In genomic region chr11:75445315-75445953, GRCh38 we compare ENCODE assay signal across 8 cellular contexts. TPM values are rescaled to one million over a fixed set of nuclear protein-coding genes. Genes with fewer than 3 reads are reported as not detected.
DNase-seq lines count a peak whose midpoint lies in the region; ATAC-seq and TF ChIP-seq lines count a peak whose summit lies in the region.

No MANE protein-coding gene starts in this region.

- no peak for ATAC-seq in HG03045 (IDR thresholded peaks at IDR 0.05; ENCODE audit: unreplicated experiment)

- POLR2A ChIA-PET in GM10248 (lab: Yijun Ruan, JAX), result no interaction called here

- TF ChIP-seq CTCF in 22Rv1 (IDR thresholded peaks at IDR 0.05) (peak; percentile 85), GM10248 (IDR thresholded peaks at IDR 0.05; ENCODE audit: control extremely low read depth, extremely low read depth, low read depth, missing control alignments) (peak; percentile 97), NB4 (IDR thresholded peaks at IDR 0.05; ENCODE audit: low read depth, low read length) (peak; percentile 95)

- no peak overlapping the region for H3K27ac ChIP-seq in 22Rv1

- no peak overlapping the region for H3K4me3 ChIP-seq in NB4 (ENCODE audit: low read depth, low read length)

- peak; percentile 80 for DNase-seq in GM10248 (ENCODE audit: extremely low spot score)
- peak; percentile 68 for DNase-seq in NB4 (ENCODE audit: low read depth)
- peak; percentile 75 for DNase-seq in activated CD4-positive, alpha-beta T cell treated with anti-CD3 and anti-CD28 coated beads, Interleukin-2, amount 50 U/mL, for 1 hour
- peak; percentile 37 to 61 for DNase-seq in dermis microvascular lymphatic vessel endothelial cell (ENCODE audit: low read depth in 2 of 2)
- DNase-seq in lung microvascular endothelial cell (ENCODE audit: low read depth in 2 of 2), result peak; percentile 55 to 75
- DNase-seq in stimulated activated CD8-positive, alpha-beta memory T cell treated with anti-CD3 and anti-CD28 coated beads, Interleukin-2, amount 100 ng/mL, for 48 hours (ENCODE audit: low read depth in 2 of 2), result peak; percentile 46 to 68

- no peak for TF ChIP-seq POLR2A in NB4 (IDR thresholded peaks at IDR 0.05; ENCODE audit: extremely low read depth, insufficient read length)

- CTCF ChIA-PET in GM10248 (lab: Yijun Ruan, JAX), result interaction anchor here (0.6 to 4.9 kb wide), 39 partner anchors 10 to 343 kb away, joined by 3 to 164 read pairs (median 5); partner anchors contain the start of genes GDPD5 and KLHL35

RNA-seq across cellular contexts. Expression of gene KLHL35, which starts 12.4 kb away (rescaled TPM):
- total RNA-seq in dermis microvascular lymphatic vessel endothelial cell (1.0 and 2.4 TPM in 2 replicates), lung microvascular endothelial cell (1.6 and 1.7 TPM in 2 replicates)

RNA-seq across cellular contexts. Expression of gene RPS3, which starts 46.1 kb away (rescaled TPM):
- total RNA-seq in dermis microvascular lymphatic vessel endothelial cell, result 2,725 and 2,751 TPM in 2 replicates
- total RNA-seq in lung microvascular endothelial cell, result 2,222 and 2,243 TPM in 2 replicates
